Comparison of ENCODE assay signal across 8 cellular contexts in genomic region chr16:9047689-9048301, GRCh38. TPM values are rescaled to one million over a fixed set of nuclear protein-coding genes. Genes with fewer than 3 reads are reported as not detected.
DNase-seq lines count a peak whose midpoint lies in the region; ATAC-seq, FAIRE-seq and TF ChIP-seq lines count a peak whose summit lies in the region.

No MANE protein-coding gene starts in this region.

- peaks cover 18 to 23% (median 22%) of the 10 kb centered on the region in 5 experiments for H3K9me3 Mint-ChIP-seq in brain

- peaks cover 4% of the 10 kb centered on the region for H3K36me3 Mint-ChIP-seq in brain

- peak; percentile 75 for ATAC-seq in GM21381 (IDR thresholded peaks at IDR 0.05; ENCODE audit: unreplicated experiment)

- peak overlapping the region in 2 of 5 experiments; percentile 5 to 8 for H3K4me3 Mint-ChIP-seq in brain

- peaks cover 18% of the 10 kb centered on the region for H3K4me1 Mint-ChIP-seq in brain

- H3K27ac Mint-ChIP-seq in brain, result peak overlapping the region; percentile 14 to 97 (median 78)

- FAIRE-seq in D721Med (lab: Jason Lieb, UNC), result no peak

- DNase-seq in CD1c-positive myeloid dendritic cell (ENCODE audit: extremely low spot score) (peak; percentile 95), HuH-7 (ENCODE audit: low spot score) (peak; percentile 39), SW480 (ENCODE audit: low spot score) (peak; percentile 98), iPS-NIHi11 (ENCODE audit: low spot score) (peak; percentile 74), smooth muscle cell of the brain vasculature (ENCODE audit: low read depth, low spot score) (peak; percentile 96), D721Med (ENCODE audit: insufficient read length, low spot score) (no peak)

- peaks cover 10% of the 10 kb centered on the region for H3K27me3 Mint-ChIP-seq in brain

- TF ChIP-seq CTCF in brain (conservative IDR thresholded peaks at IDR 0.05) (no peak), D721Med (IDR thresholded peaks at IDR 0.05; ENCODE audit: insufficient read depth, missing control alignments) (no peak)

RNA-seq across cellular contexts. Expression of gene HAPSTR1, which starts 43.6 kb away (rescaled TPM):
- polyA plus RNA-seq in brain (ENCODE audit: insufficient read depth, low read depth, low replicate concordance), result 11.7 TPM
